8 cellular contexts compared by ENCODE assay signal in the genomic region with DNA sequence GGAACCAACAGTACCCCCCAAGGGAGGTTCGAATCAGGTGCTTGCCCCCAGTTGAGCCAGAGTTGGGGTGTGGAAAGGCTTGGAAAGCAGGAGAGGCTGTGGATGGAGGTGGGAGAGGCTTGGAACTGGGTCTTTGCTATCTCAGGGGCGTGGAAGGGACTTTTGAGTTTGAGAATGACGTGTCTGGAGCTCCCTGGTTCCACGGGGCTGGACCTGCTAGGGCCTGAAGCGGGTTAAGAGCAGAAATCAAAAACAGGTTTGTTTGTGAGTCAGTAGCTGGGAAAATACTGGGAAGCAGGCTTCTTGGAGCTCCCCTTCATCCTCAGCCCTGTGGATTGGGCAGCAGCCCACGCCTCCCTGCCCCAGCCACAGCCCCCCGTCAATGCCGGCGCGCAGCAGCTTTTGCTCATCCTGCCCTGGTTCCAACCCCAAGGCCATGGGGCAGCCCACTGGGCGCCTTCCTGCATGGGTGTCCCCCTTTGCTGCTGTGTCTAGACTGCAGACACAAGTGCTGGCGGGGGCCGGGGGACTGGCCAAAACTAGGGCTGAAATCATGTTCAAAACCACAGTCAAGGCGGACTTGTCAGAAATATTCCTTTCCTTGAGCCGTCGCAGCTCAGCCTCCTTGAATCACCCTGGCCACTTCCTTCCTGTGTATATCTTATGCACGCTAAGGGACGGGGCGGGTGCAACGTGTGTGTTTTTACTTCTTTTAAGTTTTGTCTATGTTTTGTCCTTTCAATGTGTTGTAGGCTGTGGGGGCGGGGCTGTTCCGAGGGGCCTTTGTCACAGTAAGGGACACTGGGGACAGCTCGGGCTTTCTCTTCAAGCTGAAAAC.
DNase-seq lines count a peak whose midpoint lies in the region; ATAC-seq and TF ChIP-seq lines count a peak whose summit lies in the region.

No MANE protein-coding gene starts in this region.

- peak; percentile 55 for ATAC-seq in HG03432 (IDR thresholded peaks at IDR 0.05; ENCODE audit: unreplicated experiment)
- ATAC-seq in stimulated activated naive B cell treated with anti-CD40 and anti-IgM and Interleukin-4, amounts not matched to agents 10 μg/mL and 1 μg/mL and 100 μg/mL, for 72 hours (replicated peaks) = peak; percentile 69 to 71

- peaks cover 68 to 69% of the 10 kb centered on the region in 2 donors for H3K4me1 Mint-ChIP-seq in stimulated activated naive B cell treated with anti-CD40 and anti-IgM and Interleukin-4, amounts not matched to agents 10 μg/mL and 1 μg/mL and 100 μg/mL, for 72 hours
- peaks cover 8% of the 10 kb centered on the region for H3K4me1 Mint-ChIP-seq in mesothelial cell of epicardium

- no peaks in the 10 kb centered on the region for H3K27me3 Mint-ChIP-seq in stimulated activated naive B cell treated with anti-CD40 and anti-IgM and Interleukin-4, amounts not matched to agents 10 μg/mL and 1 μg/mL and 100 μg/mL, for 72 hours
- no peaks in the 10 kb centered on the region for H3K27me3 Mint-ChIP-seq in mesothelial cell of epicardium (ENCODE audit: low read depth)

- H3K4me3 ChIP-seq in breast epithelium = peak overlapping the region; percentile 13 to 53 (median 24)
- peak overlapping the region; percentile 24 to 44 for H3K4me3 ChIP-seq in muscle layer of duodenum (ENCODE audit: low read depth in 1 of 2, low read length in 2 of 2)
- H3K4me3 ChIP-seq in BE2C (ENCODE audit: low read depth, low read length) = no peak overlapping the region

- intact Hi-C loops in breast epithelium (cut with DNase I; ENCODE audit: low total_unique reads) = no loop called here

- H3K27ac ChIP-seq in VCaP (peak overlapping the region; percentile 15; the same call in 1 of the 2 replicates), breast epithelium (peak overlapping the region; percentile 78 to 93), muscle layer of duodenum (ENCODE audit: low read length) (peak overlapping the region; percentile 82)

- no peaks in the 10 kb centered on the region for H3K9me3 ChIP-seq in breast epithelium
- H3K9me3 ChIP-seq in muscle layer of duodenum (ENCODE audit: control insufficient read depth in 1 of 2, low read length in 2 of 2) = no peaks in the 10 kb centered on the region
- H3K9me3 ChIP-seq in BE2C = no peaks in the 10 kb centered on the region

- no peaks in the 10 kb centered on the region for H3K36me3 Mint-ChIP-seq in stimulated activated naive B cell treated with anti-CD40 and anti-IgM and Interleukin-4, amounts not matched to agents 10 μg/mL and 1 μg/mL and 100 μg/mL, for 72 hours
- no peaks in the 10 kb centered on the region for H3K36me3 Mint-ChIP-seq in mesothelial cell of epicardium

- TF ChIP-seq CTCF in VCaP (conservative IDR thresholded peaks at IDR 0.05) = no peak
- no peak for TF ChIP-seq CTCF in breast epithelium (IDR thresholded peaks at IDR 0.05)
- no peak for TF ChIP-seq CTCF in BE2C (IDR thresholded peaks at IDR 0.05; ENCODE audit: low read depth, low read length)
- no peak for TF ChIP-seq CTCF in mesothelial cell of epicardium (IDR thresholded peaks at IDR 0.05; ENCODE audit: unreplicated experiment)

- H3K36me3 ChIP-seq in breast epithelium (no peaks in the 10 kb centered on the region), muscle layer of duodenum (ENCODE audit: control insufficient read depth in 1 of 2, insufficient read depth in 2 of 2, low read length in 2 of 2) (no peaks in the 10 kb centered on the region), BE2C (no peaks in the 10 kb centered on the region)

- H3K27me3 ChIP-seq in breast epithelium = no peaks in the 10 kb centered on the region
- H3K27me3 ChIP-seq in muscle layer of duodenum (ENCODE audit: low read depth, low read length) = no peaks in the 10 kb centered on the region
- no peaks in the 10 kb centered on the region for H3K27me3 ChIP-seq in BE2C

- peak overlapping the region; percentile 75 to 81 for H3K4me3 Mint-ChIP-seq in stimulated activated naive B cell treated with anti-CD40 and anti-IgM and Interleukin-4, amounts not matched to agents 10 μg/mL and 1 μg/mL and 100 μg/mL, for 72 hours
- no peak overlapping the region for H3K4me3 Mint-ChIP-seq in mesothelial cell of epicardium

- DNase-seq in GM19238 (ENCODE audit: insufficient read length, low spot score) (peak; percentile 50), breast epithelium (ENCODE audit: low spot score in 2 of 2) (peak in 1 of 2 donors; percentile 47), BE2C (no peak), mesothelial cell of epicardium (ENCODE audit: low spot score in 2 of 2, unreplicated experiment in 2 of 2) (no peak)
- peak; percentile 85 for DNase-seq in stimulated activated naive B cell treated with anti-CD40 and anti-IgM and Interleukin-4, amounts not matched to agents 10 μg/mL and 1 μg/mL and 100 μg/mL, for 72 hours

- no peaks in the 10 kb centered on the region for H3K9me3 Mint-ChIP-seq in stimulated activated naive B cell treated with anti-CD40 and anti-IgM and Interleukin-4, amounts not matched to agents 10 μg/mL and 1 μg/mL and 100 μg/mL, for 72 hours
- no peaks in the 10 kb centered on the region for H3K9me3 Mint-ChIP-seq in mesothelial cell of epicardium

- no peaks in the 10 kb centered on the region for H3K4me1 ChIP-seq in breast epithelium
- H3K4me1 ChIP-seq in muscle layer of duodenum (ENCODE audit: control insufficient read depth in 1 of 2, insufficient read depth in 2 of 2, low read length in 2 of 2) = peaks cover 0 to 9% of the 10 kb centered on the region in 2 donors
- peaks cover 22% of the 10 kb centered on the region for H3K4me1 ChIP-seq in BE2C

- peak overlapping the region; percentile 99 for H3K27ac Mint-ChIP-seq in stimulated activated naive B cell treated with anti-CD40 and anti-IgM and Interleukin-4, amounts not matched to agents 10 μg/mL and 1 μg/mL and 100 μg/mL, for 72 hours
- H3K27ac Mint-ChIP-seq in mesothelial cell of epicardium = no peak overlapping the region

- TF ChIP-seq POLR2A in breast epithelium (IDR thresholded peaks at IDR 0.05) = no peak

Comparison
In these comparisons a context has a peak if more than half of its experiments do, and no peak if none do; other contexts are left out.
1. DNase-seq: peak in GM19238 (single experiment) and stimulated activated naive B cell treated with anti-CD40 and anti-IgM and Interleukin-4, amounts not matched to agents 10 μg/mL and 1 μg/mL and 100 μg/mL, for 72 hours (single experiment); none in BE2C (single experiment) and mesothelial cell of epicardium (0 of 2).
2. H3K27ac ChIP-seq: peak in every context shown above with its lines; median percentile 86 in breast epithelium; 82 in muscle layer of duodenum; 15 in VCaP.